20 cellular contexts compared by ENCODE assay signal in the genomic region with DNA sequence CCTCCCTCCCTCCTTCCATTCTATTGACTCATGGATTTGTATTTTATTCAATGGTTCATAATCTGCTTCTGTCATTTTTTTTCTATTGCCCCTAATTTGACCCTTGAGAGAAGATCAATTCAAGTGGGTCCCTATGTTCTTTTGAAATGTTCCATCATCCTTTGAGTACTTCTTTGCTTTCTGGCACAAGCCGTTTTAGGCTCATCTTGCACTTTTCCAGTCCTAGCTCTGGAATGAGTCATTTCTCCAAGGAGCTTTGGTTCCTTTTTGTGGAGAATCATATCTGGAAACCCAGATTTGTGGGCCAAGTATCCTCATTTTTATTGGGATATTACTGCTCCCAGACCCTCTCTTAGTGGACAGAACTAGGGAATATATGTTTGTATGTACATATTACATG.
DNase-seq lines count a peak whose midpoint lies in the region; ATAC-seq and TF ChIP-seq lines count a peak whose summit lies in the region.
"Had no signal": no experiment of that assay in that cellular context is flagged by ENCODE, and none has a peak within 500 bp of the region (broad histone marks: within the 10 kb centered on the region; RNA-seq: fewer than 3 reads in every experiment).

No MANE protein-coding gene starts in this region.

- ATAC-seq in HG03460 (IDR thresholded peaks at IDR 0.05; ENCODE audit: unreplicated experiment), result no peak
- ATAC-seq: A549 had no signal

- TF ChIP-seq POLR2A in esophagus muscularis mucosa (IDR thresholded peaks at IDR 0.05; ENCODE audit: low read depth), result no peak

- no peak for TF ChIP-seq EP300 in esophagus muscularis mucosa (IDR thresholded peaks at IDR 0.05)

- no peak overlapping the region for H3K4me2 ChIP-seq in osteoblast (ENCODE audit: insufficient read depth, low read length)
- H3K4me2 ChIP-seq: A549, BLaER1 had no signal

- DNase-seq in AG20443 (ENCODE audit: low spot score), result peak; percentile 18
- peak; percentile 0 for DNase-seq in esophagus muscularis mucosa (ENCODE audit: extremely low spot score)
- peak; percentile 48 for DNase-seq in fibroblast of mammary gland (ENCODE audit: low read depth)
- DNase-seq in osteoblast (ENCODE audit: insufficient read length, low spot score, missing footprints), result peak; percentile 77
- no peak for DNase-seq in COLO668 (lab: John Stamatoyannopoulos, UW; ENCODE audit: unreplicated experiment)
- DNase-seq in dermis blood vessel endothelial cell, result no peak
- DNase-seq in head of caudate nucleus, result no peak
- DNase-seq: BE2C; C1 segment of cervical spinal cord; Caco-2; Calu3; CD4-positive, alpha-beta memory T cell; CD4-positive, CD25-positive, alpha-beta regulatory T cell; CD8-positive, alpha-beta memory T cell; DMS79 treated with DMSO at 0.1 percent for 48 hours; GF-D8 had no signal

- 61% methylated on average over 1 of the region's 1 CpG for WGBS in esophagus muscularis mucosa

- H3K27ac ChIP-seq in esophagus muscularis mucosa (replicated peaks in 1 of 4) (no peak overlapping the region), osteoblast (ENCODE audit: low read depth, low read length) (no peak overlapping the region)
- H3K27ac ChIP-seq: 22Rv1, A549, BLaER1 had no signal

- no peak for TF ChIP-seq CTCF in esophagus muscularis mucosa (IDR thresholded peaks at IDR 0.05)
- no peak for TF ChIP-seq CTCF in fibroblast of mammary gland (conservative IDR thresholded peaks at IDR 0.05; ENCODE audit: control insufficient read depth, insufficient read depth, low read depth, low read length)
- no peak for TF ChIP-seq CTCF in osteoblast (IDR thresholded peaks at IDR 0.05; ENCODE audit: extremely low read depth, low read depth, low read length)

- no peaks in the 10 kb centered on the region for H4K20me1 ChIP-seq in osteoblast (ENCODE audit: insufficient read depth, low read length)
- H4K20me1 ChIP-seq: BLaER1 had no signal

- H2AFZ ChIP-seq in osteoblast (ENCODE audit: low read length), result no peak overlapping the region

- H3K36me3 ChIP-seq in esophagus muscularis mucosa (no peaks in the 10 kb centered on the region), osteoblast (ENCODE audit: insufficient read depth, low read length) (no peaks in the 10 kb centered on the region)
- H3K36me3 ChIP-seq: BE2C, BLaER1 had no signal

- H3K79me2 ChIP-seq in osteoblast (ENCODE audit: insufficient read depth, low read length), result no peaks in the 10 kb centered on the region

- intact Hi-C loops in esophagus muscularis mucosa (cut with DNase I) (no loop called here), head of caudate nucleus (cut with DNase I) (no loop called here)

- no peaks in the 10 kb centered on the region for H3K4me1 ChIP-seq in esophagus muscularis mucosa
- no peaks in the 10 kb centered on the region for H3K4me1 ChIP-seq in osteoblast (ENCODE audit: insufficient read depth, low read length)
- H3K4me1 ChIP-seq: A549, BE2C, BLaER1, Caco-2 had no signal

- no peaks in the 10 kb centered on the region for H3K9me3 ChIP-seq in esophagus muscularis mucosa
- no peaks in the 10 kb centered on the region for H3K9me3 ChIP-seq in osteoblast (ENCODE audit: low read depth, low read length)
- H3K9me3 ChIP-seq: A549, BE2C, Caco-2 had no signal

- H3K4me3 ChIP-seq in esophagus muscularis mucosa (no peak overlapping the region), fibroblast of mammary gland (ENCODE audit: control insufficient read depth, low read depth, low read length) (no peak overlapping the region), osteoblast (ENCODE audit: insufficient read depth, low read length) (no peak overlapping the region)
- H3K4me3 ChIP-seq: A549, BLaER1 had no signal

- no peaks in the 10 kb centered on the region for H3K27me3 ChIP-seq in esophagus muscularis mucosa
- H3K27me3 ChIP-seq in osteoblast (ENCODE audit: insufficient read depth, low read length), result peaks cover 40% of the 10 kb centered on the region
- H3K27me3 ChIP-seq: BE2C, BLaER1 had no signal

Comparison
In these comparisons a context has a peak if more than half of its experiments do, and no peak if none do; other contexts are left out.
1. DNase-seq: peak in AG20443 (single experiment), esophagus muscularis mucosa (single experiment), fibroblast of mammary gland (single experiment) and osteoblast (single experiment); none in COLO668 (single experiment), dermis blood vessel endothelial cell (single experiment) and head of caudate nucleus (0 of 42).